Comparison of ENCODE assay signal across 8 cellular contexts in genomic region chr14:68792022-68792829, GRCh38. TPM values are rescaled to one million over a fixed set of nuclear protein-coding genes. Genes with fewer than 3 reads are reported as not detected.
A peak's percentile ranks its signal among the peaks of the same experiment; 100 is the strongest.
DNase-seq lines count a peak whose midpoint lies in the region; ATAC-seq and TF ChIP-seq lines count a peak whose summit lies in the region.

No MANE protein-coding gene starts in this region.

- H3K27me3 ChIP-seq in Loucy (ENCODE audit: insufficient read depth, low read length, poor library complexity, severe bottlenecking) (peaks cover 7% of the 10 kb centered on the region), body of pancreas (no peaks in the 10 kb centered on the region), right lobe of liver (no peaks in the 10 kb centered on the region), thoracic aorta (replicated peaks; ENCODE audit: insufficient read depth) (no peaks in the 10 kb centered on the region)

- H3K36me3 ChIP-seq in Loucy (ENCODE audit: insufficient read depth, low read length) (peaks cover 32% of the 10 kb centered on the region; the same call in 1 of the 2 replicates), body of pancreas (replicated peaks in 1 of 2; ENCODE audit: insufficient read depth in 1 of 2, low read depth in 2 of 2) (peaks cover 0 to 9% of the 10 kb centered on the region in 2 donors), right lobe of liver (peaks cover 0 to 51% (median 22%) of the 10 kb centered on the region in 4 donors), thoracic aorta (peaks cover 16% of the 10 kb centered on the region)

- no peak for ATAC-seq in body of pancreas
- ATAC-seq in right lobe of liver = no peak
- ATAC-seq in thoracic aorta (ENCODE audit: insufficient number of reproducible peaks, low FRiP score, low read depth) = no peak
- no peak for ATAC-seq in GM19035 (IDR thresholded peaks at IDR 0.05; ENCODE audit: unreplicated experiment)
- no peak for ATAC-seq in HG02970 (IDR thresholded peaks at IDR 0.05; ENCODE audit: low FRiP score, unreplicated experiment)

- TF ChIP-seq CTCF in Loucy (conservative IDR thresholded peaks at IDR 0.05; ENCODE audit: low read length) = no peak
- no peak for TF ChIP-seq CTCF in body of pancreas (IDR thresholded peaks at IDR 0.05)
- no peak for TF ChIP-seq CTCF in right lobe of liver (IDR thresholded peaks at IDR 0.05)
- TF ChIP-seq CTCF in thoracic aorta (IDR thresholded peaks at IDR 0.05) = no peak

- DNase-seq in COLO668 (lab: John Stamatoyannopoulos, UW; ENCODE audit: unreplicated experiment) (peak; percentile 55), body of pancreas (peak; percentile 33 to 54 (median 38)), right lobe of liver (peak in 1 of 3 donors; percentile 68), thoracic aorta (ENCODE audit: low spot score) (no peak), activated gamma-delta T cell treated with Interleukin-2 at 50 U/mL for 16 hours (no peak)

- H3K27ac ChIP-seq in body of pancreas (peak overlapping the region; percentile 91 to 100 (median 98)), right lobe of liver (peak overlapping the region; percentile 97 to 100 (median 100)), thoracic aorta (peak overlapping the region; percentile 99 to 100)

- peaks cover 47% of the 10 kb centered on the region for H4K20me1 ChIP-seq in Loucy (ENCODE audit: insufficient read depth, low read length, poor library complexity, severe bottlenecking)

- peaks cover 12% of the 10 kb centered on the region; the same call in 1 of the 2 replicates for H3F3A ChIP-seq in Loucy (ENCODE audit: low read depth)

- H3K4me1 ChIP-seq in Loucy (ENCODE audit: insufficient read depth, low read length, poor library complexity, severe bottlenecking) (peaks cover 44% of the 10 kb centered on the region), body of pancreas (peaks cover 32% of the 10 kb centered on the region), right lobe of liver (peaks cover 0 to 20% (median 3%) of the 10 kb centered on the region in 4 donors), thoracic aorta (ENCODE audit: control insufficient read depth in 1 of 2, low read depth in 2 of 2) (peaks cover 19 to 31% of the 10 kb centered on the region in 2 donors)

- WGBS in body of pancreas, 2 donors = 2 to 5% methylated on average over 32 to 35 of the region's 35 CpGs
- 0% methylated on average over 35 of the region's 35 CpGs for WGBS in right lobe of liver (ENCODE audit: insufficient coverage, low coverage, low lambda C conversion rate, missing lambda C conversion rate)

- no peaks in the 10 kb centered on the region for H3K9me2 ChIP-seq in Loucy (replicated peaks; ENCODE audit: low read depth, low read length)

- no peak for TF ChIP-seq POLR2A in body of pancreas (IDR thresholded peaks at IDR 0.05)
- no peak for TF ChIP-seq POLR2A in right lobe of liver (IDR thresholded peaks at IDR 0.05)

- intact Hi-C loops in body of pancreas (cut with DNase I) (no loop called here), right lobe of liver (cut with DNase I) (no loop called here)

- H3K9me3 ChIP-seq in Loucy (ENCODE audit: insufficient read depth, low read depth, low read length) (no peaks in the 10 kb centered on the region), body of pancreas (no peaks in the 10 kb centered on the region), right lobe of liver (no peaks in the 10 kb centered on the region), thoracic aorta (no peaks in the 10 kb centered on the region)

- peak overlapping the region; percentile 87 for H3K4me2 ChIP-seq in Loucy (ENCODE audit: low read depth, low read length, poor library complexity, severe bottlenecking)

- H3K4me3 ChIP-seq in Loucy (ENCODE audit: low read length, poor library complexity, severe bottlenecking) (peak overlapping the region; percentile 96), body of pancreas (peak overlapping the region; percentile 81 to 90), right lobe of liver (peak overlapping the region; percentile 90 to 95 (median 93)), thoracic aorta (peak overlapping the region; percentile 96)

- H3K9ac ChIP-seq in Loucy (ENCODE audit: low read depth, low read length, poor library complexity, severe bottlenecking) = peak overlapping the region; percentile 99

- H3K79me2 ChIP-seq in Loucy (ENCODE audit: insufficient read depth, low read length) = peaks cover 76% of the 10 kb centered on the region

- no peak overlapping the region for H2AFZ ChIP-seq in Loucy (ENCODE audit: low read length)

RNA-seq across cellular contexts. Expression of gene ZFP36L1, which starts 0.6 kb away (rescaled TPM):
- total RNA-seq in body of pancreas = 100 to 1,000 TPM; 155 to 365 TPM
- 100 to 1,000 TPM; 109 to 298 (median 218) TPM for total RNA-seq in right lobe of liver
- total RNA-seq in thoracic aorta = 100 to 1,000 TPM; 233 to 326 TPM

Comparison
In these comparisons a context has a peak if more than half of its experiments do, and no peak if none do; other contexts are left out.
1. DNase-seq: peak in COLO668 (single experiment) and body of pancreas (4 of 4); none in thoracic aorta (single experiment) and activated gamma-delta T cell treated with Interleukin-2 at 50 U/mL for 16 hours (single experiment).
2. Peak in every context shown above with its lines, with median percentiles within 50 percentile points of each other: H3K4me3 ChIP-seq and H3K27ac ChIP-seq.